In genomic region chr3:171810278-171811058, GRCh38 we compare ENCODE assay signal across 7 cellular contexts. TPM values are rescaled to one million over a fixed set of nuclear protein-coding genes. Genes with fewer than 3 reads are reported as not detected.
A peak's percentile ranks its signal among the peaks of the same experiment; 100 is the strongest.
DNase-seq lines count a peak whose midpoint lies in the region; ATAC-seq and TF ChIP-seq lines count a peak whose summit lies in the region.

Gene PLD1 (minus strand): TSS chr3:171810483. CDS start chr3:171738051, 72,432 bp downstream.

- DNase-seq in GM13976 (ENCODE audit: low spot score) (peak; percentile 80), HCEC 1CT (peak; percentile 76), NB4 (ENCODE audit: low read depth) (peak; percentile 89), WERI-Rb-1 (peak; percentile 69), left colon (peak; percentile 89 to 90)
- peak; percentile 32 to 62 for DNase-seq in stimulated activated CD4-positive, alpha-beta T cell treated with anti-CD3 and anti-CD28 coated beads, Interleukin-2, amount 100 ng/mL, for 24 hours

- H3K27ac Mint-ChIP-seq in dendritic cell treated with granulocyte-macrophage colony-stimulating factor and Interleukin-4, amounts not matched to agents 40 ng/mL and 50 ng/mL, for 4 days: peak within 1 kb of the TSS; percentile 96

- no peaks in the 10 kb centered on the region for H3K9me3 Mint-ChIP-seq in dendritic cell treated with granulocyte-macrophage colony-stimulating factor and Interleukin-4, amounts not matched to agents 40 ng/mL and 50 ng/mL, for 4 days

- H3K27me3 Mint-ChIP-seq in dendritic cell treated with granulocyte-macrophage colony-stimulating factor and Interleukin-4, amounts not matched to agents 40 ng/mL and 50 ng/mL, for 4 days: no peaks in the 10 kb centered on the region

- peak; percentile 43 for TF ChIP-seq POLR2A in NB4 (IDR thresholded peaks at IDR 0.05; ENCODE audit: extremely low read depth, insufficient read length)

- H3K4me3 Mint-ChIP-seq in dendritic cell treated with granulocyte-macrophage colony-stimulating factor and Interleukin-4, amounts not matched to agents 40 ng/mL and 50 ng/mL, for 4 days: peak within 1 kb of the TSS; percentile 87

- ATAC-seq in left colon: peak; percentile 82

- no peaks in the 10 kb centered on the region for H3K9me3 ChIP-seq in WERI-Rb-1 (ENCODE audit: severe bottlenecking)

- TF ChIP-seq CTCF in GM13976 (IDR thresholded peaks at IDR 0.05; ENCODE audit: borderline replicate concordance, control extremely low read depth, extremely low read depth, insufficient read depth, missing control alignments) (no peak), NB4 (IDR thresholded peaks at IDR 0.05; ENCODE audit: low read depth, low read length) (no peak), WERI-Rb-1 (IDR thresholded peaks at IDR 0.05; ENCODE audit: low read depth, low read length) (no peak)

- no peak within 1 kb of the TSS for H3K27ac ChIP-seq in WERI-Rb-1

- H3K36me3 ChIP-seq in WERI-Rb-1: no peaks in the 10 kb centered on the region

- H3K4me3 ChIP-seq in NB4 (ENCODE audit: low read depth, low read length): peak within 1 kb of the TSS; percentile 60
- H3K4me3 ChIP-seq in WERI-Rb-1 (ENCODE audit: low read depth, low read length): peak within 1 kb of the TSS; percentile 55

- H3K36me3 Mint-ChIP-seq in dendritic cell treated with granulocyte-macrophage colony-stimulating factor and Interleukin-4, amounts not matched to agents 40 ng/mL and 50 ng/mL, for 4 days (ENCODE audit: low read depth): peaks cover 10% of the 10 kb centered on the region

- H3K4me1 Mint-ChIP-seq in dendritic cell treated with granulocyte-macrophage colony-stimulating factor and Interleukin-4, amounts not matched to agents 40 ng/mL and 50 ng/mL, for 4 days (ENCODE audit: low read depth): peaks cover 46% of the 10 kb centered on the region

- no peaks in the 10 kb centered on the region for H3K27me3 ChIP-seq in WERI-Rb-1 (ENCODE audit: insufficient read depth, low read depth, severe bottlenecking)

- in situ Hi-C loops in GM13976 (cut with MboI; ENCODE audit: low sequenced_read_pairs, unreplicated experiment): no loop called here

- intact Hi-C loops in dendritic cell treated with granulocyte-macrophage colony-stimulating factor and Interleukin-4, amounts not matched to agents 40 ng/mL and 50 ng/mL, for 4 days (cut with micrococcal nuclease): no loop called here
- intact Hi-C loops in left colon (cut with DNase I, micrococcal nuclease): no loop called here

RNA-seq across cellular contexts. Expression of gene PLD1, which starts in this region (rescaled TPM):
- 100 to 1,000 TPM in 1 of 2 donors, 10 to 100 TPM in 1; 79.7 to 109 TPM for total RNA-seq in left colon
